ENCODE assay signal across 20 cellular contexts in the genomic region with DNA sequence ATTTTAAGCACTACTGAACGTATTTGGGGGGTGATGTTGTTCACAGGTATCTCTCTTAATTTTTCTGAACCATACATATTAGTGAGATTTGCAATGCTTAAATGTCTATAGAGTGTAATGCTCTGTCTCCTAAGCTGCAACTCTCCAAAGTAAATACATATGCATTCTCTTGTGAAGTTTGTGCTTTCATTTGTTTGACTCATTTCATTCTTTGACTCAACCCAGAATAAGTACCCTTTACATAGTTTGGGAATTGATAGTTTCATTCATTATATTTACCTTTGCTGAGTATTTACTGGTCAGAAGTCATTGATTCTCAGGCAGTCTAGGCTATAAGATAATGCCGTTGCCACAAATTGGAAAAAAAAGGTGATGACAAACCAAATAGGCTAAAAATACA.
DNase-seq lines count a peak whose midpoint lies in the region; ATAC-seq, FAIRE-seq and TF ChIP-seq lines count a peak whose summit lies in the region.
"Had no signal": no experiment of that assay in that cellular context is flagged by ENCODE, and none has a peak within 500 bp of the region (broad histone marks: within the 10 kb centered on the region; RNA-seq: fewer than 3 reads in every experiment).

No MANE protein-coding gene starts in this region.

- no peaks in the 10 kb centered on the region for H3K27me3 ChIP-seq in CD4-positive, alpha-beta T cell (ENCODE audit: control insufficient read depth, insufficient read depth, low read length)
- no peaks in the 10 kb centered on the region for H3K27me3 ChIP-seq in brain microvascular endothelial cell (replicated peaks)
- H3K27me3 ChIP-seq: BLaER1 had no signal

- H3K36me3 Mint-ChIP-seq in activated CD8-positive, alpha-beta T cell treated with anti-CD3 and anti-CD28 coated beads for 36 hours (ENCODE audit: low read depth), result peaks cover 16% of the 10 kb centered on the region
- H3K36me3 Mint-ChIP-seq in activated CD8-positive, alpha-beta T cell treated with anti-CD3 and anti-CD28 coated beads, Interleukin-2, amount 10 ng/mL, durations not matched to agents 7 days and 5 days (ENCODE audit: low read depth), result no peaks in the 10 kb centered on the region
- H3K36me3 Mint-ChIP-seq in CD4-positive, alpha-beta T cell (ENCODE audit: low read depth), result no peaks in the 10 kb centered on the region
- H3K36me3 Mint-ChIP-seq in T-helper 17 cell (ENCODE audit: low read depth), result no peaks in the 10 kb centered on the region
- H3K36me3 Mint-ChIP-seq in activated naive CD8-positive, alpha-beta T cell treated with anti-CD3 and anti-CD28 coated beads, Interleukin-2, amount 50 U/mL, for 24 hours (ENCODE audit: low read depth), result peaks cover 13% of the 10 kb centered on the region
- H3K36me3 Mint-ChIP-seq: CD4-positive, CD25-positive, alpha-beta regulatory T cell; IgD-negative memory B cell had no signal

- in situ Hi-C loops in brain microvascular endothelial cell (cut with HindIII; ENCODE audit: low pct_ligation_motif_present, low sequenced_read_pairs), result no loop called here

- peak; percentile 21 for ATAC-seq in activated CD8-positive, alpha-beta T cell treated with anti-CD3 and anti-CD28 coated beads for 36 hours
- ATAC-seq in activated CD8-positive, alpha-beta T cell treated with anti-CD3 and anti-CD28 coated beads, Interleukin-2, amount 10 ng/mL, durations not matched to agents 7 days and 5 days, result no peak
- ATAC-seq in CD4-positive, alpha-beta T cell (ENCODE audit: poor library complexity), result no peak
- ATAC-seq in T-helper 17 cell, result no peak
- ATAC-seq in activated naive CD8-positive, alpha-beta T cell treated with anti-CD3 and anti-CD28 coated beads, Interleukin-2, amount 50 U/mL, for 24 hours, result peak; percentile 35
- ATAC-seq: HCT116, Panc1 had no signal

- no peak for TF ChIP-seq CTCF in activated CD8-positive, alpha-beta T cell treated with anti-CD3 and anti-CD28 coated beads for 36 hours (IDR thresholded peaks at IDR 0.05)
- no peak for TF ChIP-seq CTCF in CD4-positive, alpha-beta T cell (IDR thresholded peaks at IDR 0.05)
- TF ChIP-seq CTCF in brain microvascular endothelial cell (IDR thresholded peaks at IDR 0.05; ENCODE audit: low read depth, low read length, missing control alignments), result no peak

- no peaks in the 10 kb centered on the region for H3K9me3 Mint-ChIP-seq in activated CD8-positive, alpha-beta T cell treated with anti-CD3 and anti-CD28 coated beads for 36 hours
- H3K9me3 Mint-ChIP-seq in activated CD8-positive, alpha-beta T cell treated with anti-CD3 and anti-CD28 coated beads, Interleukin-2, amount 10 ng/mL, durations not matched to agents 7 days and 5 days (ENCODE audit: insufficient read depth), result peaks cover 10% of the 10 kb centered on the region
- H3K9me3 Mint-ChIP-seq in CD4-positive, alpha-beta T cell, result no peaks in the 10 kb centered on the region
- H3K9me3 Mint-ChIP-seq in activated naive CD8-positive, alpha-beta T cell treated with anti-CD3 and anti-CD28 coated beads, Interleukin-2, amount 50 U/mL, for 24 hours, result peaks cover 12% of the 10 kb centered on the region

- H3K4me3 ChIP-seq in brain microvascular endothelial cell (ENCODE audit: low read depth, low read length), result no peak overlapping the region
- H3K4me3 ChIP-seq: BLaER1 had no signal

- TF ChIP-seq POLR2A in GM12891 (IDR thresholded peaks at IDR 0.05; ENCODE audit: low read depth, low read length), result no peak

- no peak for DNase-seq in activated CD8-positive, alpha-beta T cell treated with anti-CD3 and anti-CD28 coated beads for 36 hours
- no peak for DNase-seq in activated CD8-positive, alpha-beta T cell treated with anti-CD3 and anti-CD28 coated beads, Interleukin-2, amount 10 ng/mL, durations not matched to agents 7 days and 5 days
- no peak for DNase-seq in CD4-positive, alpha-beta T cell
- DNase-seq in T-helper 17 cell, result no peak
- no peak for DNase-seq in activated naive CD8-positive, alpha-beta T cell treated with anti-CD3 and anti-CD28 coated beads, Interleukin-2, amount 50 U/mL, for 24 hours
- no peak for DNase-seq in NCI-H1092 treated with DMSO at 0.1 percent for 48 hours (lab: John Stamatoyannopoulos, UW)
- no peak for DNase-seq in brain microvascular endothelial cell
- no peak for DNase-seq in GM12891 (ENCODE audit: insufficient read length, low spot score)
- DNase-seq: CD4-positive, CD25-positive, alpha-beta regulatory T cell; MM.1S; NCI-H1694 treated with DMSO at 0.1 percent for 48 hours; NCI-H2171; NCI-H510A treated with DMSO at 0.1 percent for 48 hours had no signal

- intact Hi-C loops in activated CD8-positive, alpha-beta T cell treated with anti-CD3 and anti-CD28 coated beads for 36 hours (cut with micrococcal nuclease), result no loop called here
- intact Hi-C loops in CD4-positive, alpha-beta T cell (cut with DNase I, micrococcal nuclease), result loop anchor here in 1 of 2 experiments (5.0 kb wide), 1 partner anchor 35 kb away; no protein-coding TSS in a partner anchor

- peaks cover 50% of the 10 kb centered on the region for H3K4me1 Mint-ChIP-seq in activated CD8-positive, alpha-beta T cell treated with anti-CD3 and anti-CD28 coated beads for 36 hours (ENCODE audit: low read depth)
- peaks cover 26% of the 10 kb centered on the region for H3K4me1 Mint-ChIP-seq in activated CD8-positive, alpha-beta T cell treated with anti-CD3 and anti-CD28 coated beads, Interleukin-2, amount 10 ng/mL, durations not matched to agents 7 days and 5 days (ENCODE audit: low read depth)
- peaks cover 41% of the 10 kb centered on the region for H3K4me1 Mint-ChIP-seq in CD4-positive, alpha-beta T cell (ENCODE audit: low read depth)
- peaks cover 34% of the 10 kb centered on the region for H3K4me1 Mint-ChIP-seq in T-helper 17 cell
- peaks cover 68% of the 10 kb centered on the region for H3K4me1 Mint-ChIP-seq in activated naive CD8-positive, alpha-beta T cell treated with anti-CD3 and anti-CD28 coated beads, Interleukin-2, amount 50 U/mL, for 24 hours

- CTCF ChIA-PET in activated CD8-positive, alpha-beta T cell treated with anti-CD3 and anti-CD28 coated beads for 36 hours (lab: Charles Lee), result interaction anchor here (1.2 kb wide), 1 partner anchor 85 kb away, joined by 3 read pairs; no protein-coding TSS in a partner anchor
- CTCF ChIA-PET in activated CD8-positive, alpha-beta T cell treated with anti-CD3 and anti-CD28 coated beads, Interleukin-2, amount 10 ng/mL, durations not matched to agents 7 days and 5 days (lab: Charles Lee), result no interaction called here
- CTCF ChIA-PET in CD4-positive, alpha-beta T cell (lab: Charles Lee), result no interaction called here

- no peaks in the 10 kb centered on the region for H3K36me3 ChIP-seq in brain microvascular endothelial cell (replicated peaks)
- H3K36me3 ChIP-seq: BLaER1 had no signal

- FAIRE-seq in GM12891 (lab: Jason Lieb, UNC), result no peak
- FAIRE-seq: D721Med had no signal

- POLR2A ChIA-PET in activated CD8-positive, alpha-beta T cell treated with anti-CD3 and anti-CD28 coated beads for 36 hours (lab: Charles Lee), result no interaction called here
- POLR2A ChIA-PET in activated CD8-positive, alpha-beta T cell treated with anti-CD3 and anti-CD28 coated beads, Interleukin-2, amount 10 ng/mL, durations not matched to agents 7 days and 5 days (lab: Charles Lee), result interaction anchor here (0.5 kb wide), 1 partner anchor 159 kb away, joined by 3 read pairs; no protein-coding TSS in a partner anchor
- POLR2A ChIA-PET in CD4-positive, alpha-beta T cell (lab: Charles Lee), result interaction anchor here (0.9 to 3.1 kb wide), 3 partner anchors 15 to 30 kb away, joined by 3 to 13 read pairs (median 5); no protein-coding TSS in a partner anchor

- H3K27me3 Mint-ChIP-seq in activated CD8-positive, alpha-beta T cell treated with anti-CD3 and anti-CD28 coated beads for 36 hours, result no peaks in the 10 kb centered on the region
- H3K27me3 Mint-ChIP-seq in activated CD8-positive, alpha-beta T cell treated with anti-CD3 and anti-CD28 coated beads, Interleukin-2, amount 10 ng/mL, durations not matched to agents 7 days and 5 days (ENCODE audit: low read depth), result no peaks in the 10 kb centered on the region
- H3K27me3 Mint-ChIP-seq in CD4-positive, alpha-beta T cell, result no peaks in the 10 kb centered on the region
- H3K27me3 Mint-ChIP-seq in T-helper 17 cell, result no peaks in the 10 kb centered on the region
- no peaks in the 10 kb centered on the region for H3K27me3 Mint-ChIP-seq in activated naive CD8-positive, alpha-beta T cell treated with anti-CD3 and anti-CD28 coated beads, Interleukin-2, amount 50 U/mL, for 24 hours
- H3K27me3 Mint-ChIP-seq: IgD-negative memory B cell had no signal

- no peaks in the 10 kb centered on the region for H3K9me3 ChIP-seq in CD4-positive, alpha-beta T cell (ENCODE audit: control insufficient read depth, low read length)
- no peaks in the 10 kb centered on the region for H3K9me3 ChIP-seq in T-helper 17 cell (ENCODE audit: control insufficient read depth, low read length, poor library complexity, severe bottlenecking)
- H3K9me3 ChIP-seq: BLaER1 had no signal

- peak overlapping the region; percentile 67 for H3K27ac Mint-ChIP-seq in activated CD8-positive, alpha-beta T cell treated with anti-CD3 and anti-CD28 coated beads for 36 hours
- H3K27ac Mint-ChIP-seq in activated CD8-positive, alpha-beta T cell treated with anti-CD3 and anti-CD28 coated beads, Interleukin-2, amount 10 ng/mL, durations not matched to agents 7 days and 5 days, result no peak overlapping the region
- peak overlapping the region; percentile 52 for H3K27ac Mint-ChIP-seq in CD4-positive, alpha-beta T cell
- H3K27ac Mint-ChIP-seq in T-helper 17 cell, result no peak overlapping the region
- H3K27ac Mint-ChIP-seq in activated naive CD8-positive, alpha-beta T cell treated with anti-CD3 and anti-CD28 coated beads, Interleukin-2, amount 50 U/mL, for 24 hours, result peak overlapping the region; percentile 91

- no peak overlapping the region for H3K27ac ChIP-seq in CD4-positive, alpha-beta T cell (ENCODE audit: low read depth, low read length)
- no peak overlapping the region for H3K27ac ChIP-seq in brain microvascular endothelial cell
- H3K27ac ChIP-seq: BLaER1, KMS-11, RWPE1 had no signal

- H3K4me3 Mint-ChIP-seq in activated CD8-positive, alpha-beta T cell treated with anti-CD3 and anti-CD28 coated beads for 36 hours, result no peak overlapping the region
- no peak overlapping the region for H3K4me3 Mint-ChIP-seq in activated CD8-positive, alpha-beta T cell treated with anti-CD3 and anti-CD28 coated beads, Interleukin-2, amount 10 ng/mL, durations not matched to agents 7 days and 5 days
- no peak overlapping the region for H3K4me3 Mint-ChIP-seq in CD4-positive, alpha-beta T cell
- H3K4me3 Mint-ChIP-seq in T-helper 17 cell, result peak overlapping the region; percentile 7
- peak overlapping the region; percentile 43 for H3K4me3 Mint-ChIP-seq in activated naive CD8-positive, alpha-beta T cell treated with anti-CD3 and anti-CD28 coated beads, Interleukin-2, amount 50 U/mL, for 24 hours
- H3K4me3 Mint-ChIP-seq: CD4-positive, CD25-positive, alpha-beta regulatory T cell; IgD-negative memory B cell had no signal

TF ChIP-seq in GM12891, 5 proteins besides CTCF, POLR2A, EP300 and RAD21:
- no peak for TF ChIP-seq SPI1 (IDR thresholded peaks at IDR 0.05; ENCODE audit: low read depth, low read length)
- TF ChIP-seq TAF1 (IDR thresholded peaks at IDR 0.05; ENCODE audit: low read depth, low read length), result no peak
- TF ChIP-seq POLR2AphosphoS5 (IDR thresholded peaks at IDR 0.05; ENCODE audit: low read depth, low read length), result no peak
- TF ChIP-seq POU2F2 (IDR thresholded peaks at IDR 0.05; ENCODE audit: low read depth, low read length), result no peak
- TF ChIP-seq PAX5 (IDR thresholded peaks at IDR 0.05; ENCODE audit: insufficient read depth, low read length, severe bottlenecking), result no peak

Comparison
In these comparisons a context has a peak if more than half of its experiments do, and no peak if none do; other contexts are left out.
1. ATAC-seq: peak in activated CD8-positive, alpha-beta T cell treated with anti-CD3 and anti-CD28 coated beads for 36 hours (single experiment) and activated naive CD8-positive, alpha-beta T cell treated with anti-CD3 and anti-CD28 coated beads, Interleukin-2, amount 50 U/mL, for 24 hours (single experiment); none in activated CD8-positive, alpha-beta T cell treated with anti-CD3 and anti-CD28 coated beads, Interleukin-2, amount 10 ng/mL, durations not matched to agents 7 days and 5 days (single experiment), CD4-positive, alpha-beta T cell (single experiment) and T-helper 17 cell (single experiment).
2. H3K27ac Mint-ChIP-seq: peak in activated CD8-positive, alpha-beta T cell treated with anti-CD3 and anti-CD28 coated beads for 36 hours (single experiment), CD4-positive, alpha-beta T cell (single experiment) and activated naive CD8-positive, alpha-beta T cell treated with anti-CD3 and anti-CD28 coated beads, Interleukin-2, amount 50 U/mL, for 24 hours (single experiment); none in activated CD8-positive, alpha-beta T cell treated with anti-CD3 and anti-CD28 coated beads, Interleukin-2, amount 10 ng/mL, durations not matched to agents 7 days and 5 days (single experiment) and T-helper 17 cell (single experiment).
3. H3K4me3 Mint-ChIP-seq: peak in T-helper 17 cell (single experiment) and activated naive CD8-positive, alpha-beta T cell treated with anti-CD3 and anti-CD28 coated beads, Interleukin-2, amount 50 U/mL, for 24 hours (single experiment); none in activated CD8-positive, alpha-beta T cell treated with anti-CD3 and anti-CD28 coated beads for 36 hours (single experiment), activated CD8-positive, alpha-beta T cell treated with anti-CD3 and anti-CD28 coated beads, Interleukin-2, amount 10 ng/mL, durations not matched to agents 7 days and 5 days (single experiment) and CD4-positive, alpha-beta T cell (single experiment).